Comparison of ENCODE assay signal across 24 cellular contexts in the genomic region with DNA sequence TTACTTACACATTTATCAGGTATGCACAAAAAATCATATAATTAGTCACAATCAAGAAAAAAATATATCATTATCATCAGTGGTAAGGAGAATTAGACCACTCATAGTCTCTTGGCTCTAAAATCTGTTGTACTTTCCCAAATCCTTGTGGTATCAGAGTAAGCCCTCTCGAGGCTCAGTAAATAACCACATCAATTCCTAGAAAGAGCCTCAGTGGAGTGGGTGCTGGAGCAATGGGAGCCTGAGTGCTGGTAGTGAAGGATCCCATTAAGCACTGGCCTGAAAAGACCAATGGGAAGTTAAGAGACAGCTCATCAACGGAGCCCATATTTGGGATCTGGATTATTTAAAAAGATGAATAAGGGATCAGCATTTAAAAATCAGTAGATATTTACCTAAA.
"Had no signal": no experiment of that assay in that cellular context is flagged by ENCODE, and none has a peak within 500 bp of the region (broad histone marks: within the 10 kb centered on the region; RNA-seq: fewer than 3 reads in every experiment).

No MANE protein-coding gene starts in this region.

- DNase-seq: colonic mucosa; cortex of kidney; dermis blood vessel endothelial cell; dorsolateral prefrontal cortex; effector CD4-positive, alpha-beta T cell; effector CD8-positive, alpha-beta T cell; effector memory CD4-positive, alpha-beta T cell; effector memory CD8-positive, alpha-beta T cell; endodermal cell; erythroblast; esophagus squamous epithelium; foreskin fibroblast; foreskin keratinocyte; foreskin melanocyte; gastrocnemius medialis; glutamatergic neuron; head of caudate nucleus; heart left ventricle; heart right ventricle had no signal

- H3K27ac ChIP-seq: colonic mucosa, coronary artery, dorsolateral prefrontal cortex, epithelial cell of prostate, esophagus muscularis mucosa, esophagus squamous epithelium, foreskin keratinocyte, gastrocnemius medialis, gastroesophageal sphincter, heart left ventricle, heart right ventricle had no signal

- H3K27me3 ChIP-seq: colonic mucosa, dorsolateral prefrontal cortex, esophagus muscularis mucosa, esophagus squamous epithelium, gastrocnemius medialis, gastroesophageal sphincter, heart left ventricle, heart right ventricle had no signal

- H3K4me3 ChIP-seq: colonic mucosa, coronary artery, dorsolateral prefrontal cortex, esophagus muscularis mucosa, esophagus squamous epithelium, gastrocnemius medialis, gastroesophageal sphincter, heart left ventricle, heart right ventricle had no signal

- ATAC-seq: effector memory CD8-positive, alpha-beta T cell; esophagus mucosa; foreskin keratinocyte; gastrocnemius medialis; gastroesophageal sphincter; heart left ventricle; heart right ventricle had no signal

- H3K36me3 ChIP-seq: colonic mucosa, esophagus muscularis mucosa, esophagus squamous epithelium, gastrocnemius medialis, gastroesophageal sphincter, heart left ventricle, heart right ventricle had no signal

- H3K4me1 ChIP-seq: colonic mucosa, esophagus muscularis mucosa, esophagus squamous epithelium, foreskin keratinocyte, gastrocnemius medialis, gastroesophageal sphincter, heart left ventricle, heart right ventricle had no signal

- H3K9me3 ChIP-seq: colonic mucosa, esophagus muscularis mucosa, esophagus squamous epithelium, gastrocnemius medialis, gastroesophageal sphincter, heart left ventricle had no signal
